In the genomic region with DNA sequence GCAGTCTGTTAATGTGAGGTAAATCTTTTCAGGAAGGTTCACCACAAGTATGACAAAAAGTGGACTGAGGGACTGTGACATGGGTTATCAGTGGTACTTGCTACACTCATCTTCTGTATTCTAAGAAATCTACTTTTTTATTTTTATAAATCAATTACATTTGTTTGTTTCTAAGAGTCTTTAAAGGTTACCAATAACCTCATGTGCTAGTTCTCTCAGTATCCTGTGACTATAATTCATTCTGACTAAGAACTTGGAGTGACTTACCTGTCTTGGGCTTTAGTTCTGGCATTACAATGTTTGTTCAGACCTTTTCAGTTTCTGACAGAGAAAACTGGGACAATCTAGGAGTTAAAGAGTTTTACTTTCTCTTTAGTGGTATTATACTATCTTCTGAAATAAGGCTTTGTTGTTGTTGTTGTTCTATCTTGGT, we compare ENCODE assay signal across 2 cellular contexts.
TF ChIP-seq lines count a peak whose summit lies in the region.

No MANE protein-coding gene starts in this region.

TF ChIP-seq in A549, 52 proteins besides CTCF, POLR2A, EP300 and RAD21 (continued from another document):
- TF ChIP-seq BHLHE40 (IDR thresholded peaks at IDR 0.05; ENCODE audit: low read depth, low read length) (no peak), NR3C1 (IDR thresholded peaks at IDR 0.05) (no peak), CHD2 (IDR thresholded peaks at IDR 0.05; ENCODE audit: low read length, partially characterized antibody) (no peak), EHMT2 (IDR thresholded peaks at IDR 0.05; ENCODE audit: low read depth) (no peak), KDM5A (IDR thresholded peaks at IDR 0.05) (no peak)
- TF ChIP-seq, protein P1, sequence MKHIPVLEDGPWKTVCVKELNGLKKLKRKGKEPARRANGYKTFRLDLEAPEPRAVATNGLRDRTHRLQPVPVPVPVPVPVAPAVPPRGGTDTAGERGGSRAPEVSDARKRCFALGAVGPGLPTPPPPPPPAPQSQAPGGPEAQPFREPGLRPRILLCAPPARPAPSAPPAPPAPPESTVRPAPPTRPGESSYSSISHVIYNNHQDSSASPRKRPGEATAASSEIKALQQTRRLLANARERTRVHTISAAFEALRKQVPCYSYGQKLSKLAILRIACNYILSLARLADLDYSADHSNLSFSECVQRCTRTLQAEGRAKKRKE (CRISPR knock-in tag; IDR thresholded peaks at IDR 0.05; ENCODE audit: low read depth): no peak
- TF ChIP-seq, protein P2, sequence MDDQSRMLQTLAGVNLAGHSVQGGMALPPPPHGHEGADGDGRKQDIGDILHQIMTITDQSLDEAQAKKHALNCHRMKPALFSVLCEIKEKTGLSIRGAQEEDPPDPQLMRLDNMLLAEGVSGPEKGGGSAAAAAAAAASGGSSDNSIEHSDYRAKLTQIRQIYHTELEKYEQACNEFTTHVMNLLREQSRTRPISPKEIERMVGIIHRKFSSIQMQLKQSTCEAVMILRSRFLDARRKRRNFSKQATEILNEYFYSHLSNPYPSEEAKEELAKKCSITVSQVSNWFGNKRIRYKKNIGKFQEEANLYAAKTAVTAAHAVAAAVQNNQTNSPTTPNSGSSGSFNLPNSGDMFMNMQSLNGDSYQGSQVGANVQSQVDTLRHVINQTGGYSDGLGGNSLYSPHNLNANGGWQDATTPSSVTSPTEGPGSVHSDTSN (IDR thresholded peaks at IDR 0.05): no peak
TF ChIP-seq in A549: peak in this region for 0.

TF ChIP-seq in K562, 482 proteins besides CTCF, POLR2A, EP300 and RAD21:
- TF ChIP-seq, protein P3, sequence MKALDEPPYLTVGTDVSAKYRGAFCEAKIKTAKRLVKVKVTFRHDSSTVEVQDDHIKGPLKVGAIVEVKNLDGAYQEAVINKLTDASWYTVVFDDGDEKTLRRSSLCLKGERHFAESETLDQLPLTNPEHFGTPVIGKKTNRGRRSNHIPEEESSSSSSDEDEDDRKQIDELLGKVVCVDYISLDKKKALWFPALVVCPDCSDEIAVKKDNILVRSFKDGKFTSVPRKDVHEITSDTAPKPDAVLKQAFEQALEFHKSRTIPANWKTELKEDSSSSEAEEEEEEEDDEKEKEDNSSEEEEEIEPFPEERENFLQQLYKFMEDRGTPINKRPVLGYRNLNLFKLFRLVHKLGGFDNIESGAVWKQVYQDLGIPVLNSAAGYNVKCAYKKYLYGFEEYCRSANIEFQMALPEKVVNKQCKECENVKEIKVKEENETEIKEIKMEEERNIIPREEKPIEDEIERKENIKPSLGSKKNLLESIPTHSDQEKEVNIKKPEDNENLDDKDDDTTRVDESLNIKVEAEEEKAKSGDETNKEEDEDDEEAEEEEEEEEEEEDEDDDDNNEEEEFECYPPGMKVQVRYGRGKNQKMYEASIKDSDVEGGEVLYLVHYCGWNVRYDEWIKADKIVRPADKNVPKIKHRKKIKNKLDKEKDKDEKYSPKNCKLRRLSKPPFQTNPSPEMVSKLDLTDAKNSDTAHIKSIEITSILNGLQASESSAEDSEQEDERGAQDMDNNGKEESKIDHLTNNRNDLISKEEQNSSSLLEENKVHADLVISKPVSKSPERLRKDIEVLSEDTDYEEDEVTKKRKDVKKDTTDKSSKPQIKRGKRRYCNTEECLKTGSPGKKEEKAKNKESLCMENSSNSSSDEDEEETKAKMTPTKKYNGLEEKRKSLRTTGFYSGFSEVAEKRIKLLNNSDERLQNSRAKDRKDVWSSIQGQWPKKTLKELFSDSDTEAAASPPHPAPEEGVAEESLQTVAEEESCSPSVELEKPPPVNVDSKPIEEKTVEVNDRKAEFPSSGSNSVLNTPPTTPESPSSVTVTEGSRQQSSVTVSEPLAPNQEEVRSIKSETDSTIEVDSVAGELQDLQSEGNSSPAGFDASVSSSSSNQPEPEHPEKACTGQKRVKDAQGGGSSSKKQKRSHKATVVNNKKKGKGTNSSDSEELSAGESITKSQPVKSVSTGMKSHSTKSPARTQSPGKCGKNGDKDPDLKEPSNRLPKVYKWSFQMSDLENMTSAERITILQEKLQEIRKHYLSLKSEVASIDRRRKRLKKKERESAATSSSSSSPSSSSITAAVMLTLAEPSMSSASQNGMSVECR (CRISPR knock-in tag; IDR thresholded peaks at IDR 0.05): no peak
- TF ChIP-seq ZNF561 (CRISPR knock-in tag; conservative IDR thresholded peaks at IDR 0.05): no peak
- no peak for TF ChIP-seq ZFP36 (IDR thresholded peaks at IDR 0.05; ENCODE audit: low read depth, low read length, partially characterized antibody)
- no peak for TF ChIP-seq TAF1 (IDR thresholded peaks at IDR 0.05; ENCODE audit: control insufficient read depth, extremely low read depth, insufficient read depth, low read length, severe bottlenecking)
- TF ChIP-seq KDM4B (IDR thresholded peaks at IDR 0.05; ENCODE audit: borderline replicate concordance in 2 of 2, low read depth in 1 of 2): no peak
- TF ChIP-seq SMAD4 (CRISPR knock-in tag; conservative IDR thresholded peaks at IDR 0.05): no peak
- no peak for TF ChIP-seq NR2F6 (CRISPR knock-in tag; IDR thresholded peaks at IDR 0.05)
- no peak for TF ChIP-seq XRCC4 (IDR thresholded peaks at IDR 0.05; ENCODE audit: extremely low read depth, insufficient read depth, insufficient read length)
- TF ChIP-seq CREBBP (IDR thresholded peaks at IDR 0.05; ENCODE audit: low read depth, low read length): no peak
- TF ChIP-seq ERF (CRISPR knock-in tag; IDR thresholded peaks at IDR 0.05): no peak
- no peak for TF ChIP-seq ILK (tag; IDR thresholded peaks at IDR 0.05; ENCODE audit: borderline replicate concordance, low read depth)
- TF ChIP-seq ZNF212 (CRISPR knock-in tag; IDR thresholded peaks at IDR 0.05): no peak
- no peak for TF ChIP-seq ZNF316 (IDR thresholded peaks at IDR 0.05)
- no peak for TF ChIP-seq ZNF263 (CRISPR knock-in tag; IDR thresholded peaks at IDR 0.05; ENCODE audit: borderline replicate concordance)
- TF ChIP-seq CBX8 (IDR thresholded peaks at IDR 0.05; ENCODE audit: borderline replicate concordance, extremely low read depth, low read depth, low read length, poor library complexity, severe bottlenecking): no peak
- TF ChIP-seq CHD4 (IDR thresholded peaks at IDR 0.05; ENCODE audit: insufficient read depth, insufficient replicate concordance, low read depth, low read length, poor library complexity, severe bottlenecking): no peak
- no peak for TF ChIP-seq ZNF778 (CRISPR knock-in tag; IDR thresholded peaks at IDR 0.05)
- no peak for TF ChIP-seq PYGO2 (tag; IDR thresholded peaks at IDR 0.05)
- TF ChIP-seq, protein P4, sequence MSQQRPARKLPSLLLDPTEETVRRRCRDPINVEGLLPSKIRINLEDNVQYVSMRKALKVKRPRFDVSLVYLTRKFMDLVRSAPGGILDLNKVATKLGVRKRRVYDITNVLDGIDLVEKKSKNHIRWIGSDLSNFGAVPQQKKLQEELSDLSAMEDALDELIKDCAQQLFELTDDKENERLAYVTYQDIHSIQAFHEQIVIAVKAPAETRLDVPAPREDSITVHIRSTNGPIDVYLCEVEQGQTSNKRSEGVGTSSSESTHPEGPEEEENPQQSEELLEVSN (IDR thresholded peaks at IDR 0.05; ENCODE audit: borderline replicate concordance in 1 of 2, extremely low read depth in 1 of 2, insufficient read depth in 1 of 2, insufficient read length in 1 of 2, low read depth in 1 of 2, low read length in 1 of 2, poor library complexity in 1 of 2, severe bottlenecking in 1 of 2): no peak
